Comparison of ENCODE assay signal across 7 cellular contexts in the genomic region with DNA sequence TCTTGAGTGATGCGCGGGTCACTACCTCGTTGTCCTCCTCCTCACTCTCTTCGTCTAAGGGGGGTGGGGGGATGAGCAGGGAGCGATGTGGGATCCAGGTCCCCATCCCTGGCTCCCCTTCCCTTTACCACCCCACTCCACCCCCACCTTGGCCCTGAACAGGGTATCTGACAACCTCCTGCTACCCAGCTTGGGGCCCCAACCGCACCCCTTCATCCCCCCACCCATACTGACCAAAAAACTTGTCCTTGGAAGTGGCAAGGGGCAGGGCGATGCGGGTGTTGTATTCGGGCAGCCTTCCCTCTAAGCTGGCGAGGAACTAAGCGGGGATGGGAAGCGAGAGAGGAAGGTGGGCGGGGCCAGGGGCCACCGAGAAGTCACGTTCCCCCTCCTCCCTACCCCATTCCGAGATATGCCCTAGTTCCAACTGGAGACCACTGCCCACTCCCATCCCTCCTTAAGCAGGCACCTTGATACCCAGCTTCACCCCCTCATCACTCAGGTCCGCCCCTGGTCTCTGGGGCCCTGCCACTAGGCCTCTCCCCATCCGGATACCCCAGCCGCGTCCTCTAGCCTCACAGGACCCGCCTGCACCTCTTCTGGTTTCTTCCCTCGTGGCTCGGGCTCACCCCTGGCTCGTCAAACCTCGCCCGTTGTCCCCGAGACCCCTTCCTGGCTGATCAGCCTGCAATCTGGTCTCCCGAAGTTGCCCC. TPM values are rescaled to one million over a fixed set of nuclear protein-coding genes. Genes with fewer than 3 reads are reported as not detected.
DNase-seq lines count a peak whose midpoint lies in the region; ATAC-seq and TF ChIP-seq lines count a peak whose summit lies in the region.
"Had no signal": no experiment of that assay in that cellular context is flagged by ENCODE, and none has a peak within 500 bp of the region (broad histone marks: within the 10 kb centered on the region; RNA-seq: fewer than 3 reads in every experiment).

No MANE protein-coding gene starts in this region.

- POLR2A ChIA-PET in MCF 10A (lab: Yijun Ruan, JAX): no interaction called here

- peaks cover 11% of the 10 kb centered on the region for H3K27me3 Mint-ChIP-seq in MCF 10A (ENCODE audit: insufficient read depth, unreplicated experiment)

- H3K4me3 ChIP-seq in breast epithelium: peak overlapping the region; percentile 23 to 55 (median 35)
- no peak overlapping the region for H3K4me3 ChIP-seq in aorta (ENCODE audit: low read length in 2 of 2)

- H3K9me3 Mint-ChIP-seq in MCF 10A (ENCODE audit: unreplicated experiment): no peaks in the 10 kb centered on the region

- H3K36me3 Mint-ChIP-seq in MCF 10A (ENCODE audit: insufficient read depth, unreplicated experiment): no peaks in the 10 kb centered on the region

- peak; percentile 42 for ATAC-seq in aorta (ENCODE audit: low FRiP score)

- CTCF ChIA-PET in MCF 10A (lab: Yijun Ruan, JAX): interaction anchor here (0.7 kb wide), 1 partner anchor 185 kb away, joined by 3 read pairs; no protein-coding TSS in a partner anchor

- TF ChIP-seq POLR2A in breast epithelium (IDR thresholded peaks at IDR 0.05): no peak

- H3K27ac Mint-ChIP-seq in MCF 10A (ENCODE audit: low read depth, unreplicated experiment): no peak overlapping the region

- no peak for DNase-seq in breast epithelium (ENCODE audit: low spot score in 2 of 2)
- no peak for DNase-seq in MCF 10A (ENCODE audit: unreplicated experiment)
- DNase-seq in iPS-NIHi11 (ENCODE audit: low spot score): peak; percentile 37
- DNase-seq in aorta: peak in 1 of 2 donors; percentile 81
- DNase-seq in NOMO-1 (lab: John Stamatoyannopoulos, UW; ENCODE audit: unreplicated experiment in 2 of 2): no peak
- DNase-seq in activated CD4-positive, CD25-positive, alpha-beta regulatory T cell (lab: John Stamatoyannopoulos, UW): no peak
- DNase-seq: NCI-H1417 had no signal

- H3K4me3 Mint-ChIP-seq in MCF 10A (ENCODE audit: unreplicated experiment): no peak overlapping the region

- WGBS in aorta, 2 donors: 16 to 23% methylated on average over 28 of the region's 28 CpGs

- no peaks in the 10 kb centered on the region for H3K4me1 Mint-ChIP-seq in MCF 10A (ENCODE audit: insufficient read depth, unreplicated experiment)

- TF ChIP-seq CTCF in breast epithelium (IDR thresholded peaks at IDR 0.05) (no peak), MCF 10A (IDR thresholded peaks at IDR 0.05; ENCODE audit: unreplicated experiment) (no peak)

- H3K9me3 ChIP-seq in breast epithelium (no peaks in the 10 kb centered on the region), aorta (ENCODE audit: control insufficient read depth, low read length) (no peaks in the 10 kb centered on the region)

- no TSS peak for BruUV-seq in MCF 10A (replicated peaks; lab: Mats Ljungman, UMichigan)

- H3K27me3 ChIP-seq in breast epithelium: peaks cover 4 to 21% of the 10 kb centered on the region in 2 donors
- H3K27me3 ChIP-seq in aorta (ENCODE audit: control insufficient read depth in 1 of 2, insufficient read depth in 2 of 2, low read length in 1 of 2): no peaks in the 10 kb centered on the region

- H3K36me3 ChIP-seq in breast epithelium (no peaks in the 10 kb centered on the region), aorta (ENCODE audit: control insufficient read depth in 1 of 2, insufficient read depth in 2 of 2, low read length in 1 of 2) (no peaks in the 10 kb centered on the region)

- H3K4me1 ChIP-seq in breast epithelium (no peaks in the 10 kb centered on the region), aorta (ENCODE audit: control insufficient read depth in 1 of 2, insufficient read depth in 2 of 2, low read length in 2 of 2) (no peaks in the 10 kb centered on the region)

- H3K27ac ChIP-seq in breast epithelium (peak overlapping the region; percentile 39 to 61), aorta (ENCODE audit: low read depth in 1 of 2, low read length in 2 of 2) (no peak overlapping the region)

- intact Hi-C loops in breast epithelium (cut with DNase I; ENCODE audit: low total_unique reads): loop anchor here (5.0 kb wide), 1 partner anchor 1581 kb away; no protein-coding TSS in a partner anchor
- intact Hi-C loops in MCF 10A (cut with micrococcal nuclease): no loop called here
- intact Hi-C loops in aorta (cut with DNase I): loop anchor here in 1 of 2 donors (5.0 kb wide), 1 partner anchor 39 kb away; a partner anchor contains a TSS

RNA-seq across cellular contexts. Expression of a gene that starts 1.9 kb away (rescaled TPM):
- total RNA-seq in breast epithelium (10 to 100 TPM in 1 of 3 donors, 1 to 10 TPM in 2; 3.7 to 18.4 (median 9.8) TPM), MCF 10A (2022) (not detected in 2 replicates), aorta (10 to 100 TPM; 30.2 to 51.6 TPM)
- polyA plus RNA-seq in aorta: 10 to 100 TPM; 14.5 to 78.5 TPM

RNA-seq across cellular contexts. Expression of a gene that starts 13.9 kb away (rescaled TPM):
- total RNA-seq in breast epithelium (under 1 TPM in 2 of 3 donors, not detected in 1; 0.33 to 0.59 TPM), MCF 10A (2022) (0.30 TPM in 1 of 2 replicates, not detected in the other), aorta (1 to 10 TPM in 1 of 2 donors, under 1 TPM in 1; 0.49 to 1.8 TPM)
- 1 to 10 TPM; 1.4 to 2.6 TPM for polyA plus RNA-seq in aorta

RNA-seq across cellular contexts. Expression of a gene that starts 14.4 kb away (rescaled TPM):
- 10 to 100 TPM; 69.5 to 95.9 (median 92.1) TPM for total RNA-seq in breast epithelium
- total RNA-seq in MCF 10A (2022): 224 and 257 TPM in 2 replicates
- total RNA-seq in aorta: 100 to 1,000 TPM; 168 to 207 TPM
- polyA plus RNA-seq in aorta: 100 to 1,000 TPM in 1 of 2 donors, 10 to 100 TPM in 1; 90.2 to 168 TPM

RNA-seq across cellular contexts. Expression of a gene that starts 36.9 kb away (rescaled TPM):
- 1 to 10 TPM; 2.9 to 6.2 (median 4.1) TPM for total RNA-seq in breast epithelium
- 1.7 and 2.7 TPM in 2 replicates for total RNA-seq in MCF 10A (2022)
- total RNA-seq in aorta: 10 to 100 TPM in 1 of 2 donors, 1 to 10 TPM in 1; 7.4 to 13.1 TPM
- polyA plus RNA-seq in aorta: 10 to 100 TPM in 1 of 2 donors, under 1 TPM in 1; 0.63 to 32.4 TPM

RNA-seq across cellular contexts. Expression of a gene that starts 46.6 kb away (rescaled TPM):
- total RNA-seq in breast epithelium (1 to 10 TPM; 1.1 to 2.6 (median 2.2) TPM), MCF 10A (2022) (1.0 and 1.4 TPM in 2 replicates), aorta (1 to 10 TPM; 1.5 to 1.7 TPM)
- 1 to 10 TPM in 1 of 2 donors, under 1 TPM in 1; 0.50 to 5.7 TPM for polyA plus RNA-seq in aorta

Comparison
In these comparisons a context has a peak if more than half of its experiments do, and no peak if none do; other contexts are left out.
1. H3K27ac ChIP-seq: peak in breast epithelium (2 of 2); none in aorta (0 of 2).
2. H3K4me3 ChIP-seq: peak in breast epithelium (3 of 3); none in aorta (0 of 2).